In genomic region chrX:1507511-1508463, GRCh38 we compare ENCODE assay signal across 9 cellular contexts. TPM values are rescaled to one million over a fixed set of nuclear protein-coding genes. Genes with fewer than 3 reads are reported as not detected.
DNase-seq lines count a peak whose midpoint lies in the region; ATAC-seq and TF ChIP-seq lines count a peak whose summit lies in the region.
"Had no signal": no experiment of that assay in that cellular context is flagged by ENCODE, and none has a peak within 500 bp of the region (broad histone marks: within the 10 kb centered on the region; RNA-seq: fewer than 3 reads in every experiment).

No MANE protein-coding gene starts in this region.

- H3K27me3 Mint-ChIP-seq in activated naive CD8-positive, alpha-beta T cell treated with anti-CD3 and anti-CD28 coated beads, Interleukin-2, amount 10 ng/mL, durations not matched to agents 7 days and 5 days: no peaks in the 10 kb centered on the region

- H3K4me3 Mint-ChIP-seq in activated naive CD8-positive, alpha-beta T cell treated with anti-CD3 and anti-CD28 coated beads, Interleukin-2, amount 10 ng/mL, durations not matched to agents 7 days and 5 days: peak overlapping the region; percentile 26

- peak; percentile 36 for DNase-seq in activated naive CD8-positive, alpha-beta T cell treated with anti-CD3 and anti-CD28 coated beads, Interleukin-2, amount 10 ng/mL, durations not matched to agents 7 days and 5 days
- DNase-seq in ureter (ENCODE audit: low spot score) (no peak), globus pallidus (ENCODE audit: low spot score) (no peak), retina (no peak), foreskin melanocyte (no peak)

- TF ChIP-seq CTCF in GM12875 (IDR thresholded peaks at IDR 0.05; ENCODE audit: borderline replicate concordance, insufficient read depth, low read depth, low read length): no peak

- peaks cover 41% of the 10 kb centered on the region for H3K36me3 Mint-ChIP-seq in activated naive CD8-positive, alpha-beta T cell treated with anti-CD3 and anti-CD28 coated beads, Interleukin-2, amount 10 ng/mL, durations not matched to agents 7 days and 5 days

- peaks cover 15% of the 10 kb centered on the region for H3K4me1 Mint-ChIP-seq in activated naive CD8-positive, alpha-beta T cell treated with anti-CD3 and anti-CD28 coated beads, Interleukin-2, amount 10 ng/mL, durations not matched to agents 7 days and 5 days

- H3K4me3 ChIP-seq in GM12875 (ENCODE audit: low read depth, low read length): peak overlapping the region; percentile 10

- no peaks in the 10 kb centered on the region for H3K9me3 Mint-ChIP-seq in activated naive CD8-positive, alpha-beta T cell treated with anti-CD3 and anti-CD28 coated beads, Interleukin-2, amount 10 ng/mL, durations not matched to agents 7 days and 5 days

- ATAC-seq in GM21515 (IDR thresholded peaks at IDR 0.05; ENCODE audit: unreplicated experiment) (peak; percentile 65), HG03571 (IDR thresholded peaks at IDR 0.05; ENCODE audit: unreplicated experiment) (peak; percentile 65)
- ATAC-seq in activated naive CD8-positive, alpha-beta T cell treated with anti-CD3 and anti-CD28 coated beads, Interleukin-2, amount 10 ng/mL, durations not matched to agents 7 days and 5 days (ENCODE audit: low read depth): peak; percentile 44

- H3K27ac Mint-ChIP-seq in activated naive CD8-positive, alpha-beta T cell treated with anti-CD3 and anti-CD28 coated beads, Interleukin-2, amount 10 ng/mL, durations not matched to agents 7 days and 5 days: peak overlapping the region; percentile 71

- POLR2A ChIA-PET in activated naive CD8-positive, alpha-beta T cell treated with anti-CD3 and anti-CD28 coated beads, Interleukin-2, amount 10 ng/mL, durations not matched to agents 7 days and 5 days (lab: Charles Lee): no interaction called here

RNA-seq across cellular contexts. Expression of gene P2RY8, which starts 29.2 kb away (rescaled TPM):
- total RNA-seq in activated naive CD8-positive, alpha-beta T cell treated with anti-CD3 and anti-CD28 coated beads, Interleukin-2, amount 10 ng/mL, durations not matched to agents 7 days and 5 days: 10 to 100 TPM; 87.6 to 92.4 TPM
- total RNA-seq in ureter: 3.4 TPM
- total RNA-seq: temporal lobe had no signal

RNA-seq across cellular contexts. Expression of gene ASMTL, which starts 55.1 kb away (rescaled TPM):
- 10 to 100 TPM; 39.4 to 42.2 TPM for total RNA-seq in activated naive CD8-positive, alpha-beta T cell treated with anti-CD3 and anti-CD28 coated beads, Interleukin-2, amount 10 ng/mL, durations not matched to agents 7 days and 5 days
- total RNA-seq in ureter: 32.5 TPM

Comparison
In these comparisons a context has a peak if more than half of its experiments do, and no peak if none do; other contexts are left out.
1. RNA of gene P2RY8, which starts 29.2 kb away (total RNA-seq): 87.6 to 92.4 TPM in activated naive CD8-positive, alpha-beta T cell treated with anti-CD3 and anti-CD28 coated beads, Interleukin-2, amount 10 ng/mL, durations not matched to agents 7 days and 5 days; 3.4 TPM in ureter (single experiment); every median in the first group is over 10 times any median in the second.
2. Peak in every context shown above with its lines, with median percentiles within 50 percentile points of each other: ATAC-seq.